ENCODE assay signal across 8 cellular contexts in the genomic region with DNA sequence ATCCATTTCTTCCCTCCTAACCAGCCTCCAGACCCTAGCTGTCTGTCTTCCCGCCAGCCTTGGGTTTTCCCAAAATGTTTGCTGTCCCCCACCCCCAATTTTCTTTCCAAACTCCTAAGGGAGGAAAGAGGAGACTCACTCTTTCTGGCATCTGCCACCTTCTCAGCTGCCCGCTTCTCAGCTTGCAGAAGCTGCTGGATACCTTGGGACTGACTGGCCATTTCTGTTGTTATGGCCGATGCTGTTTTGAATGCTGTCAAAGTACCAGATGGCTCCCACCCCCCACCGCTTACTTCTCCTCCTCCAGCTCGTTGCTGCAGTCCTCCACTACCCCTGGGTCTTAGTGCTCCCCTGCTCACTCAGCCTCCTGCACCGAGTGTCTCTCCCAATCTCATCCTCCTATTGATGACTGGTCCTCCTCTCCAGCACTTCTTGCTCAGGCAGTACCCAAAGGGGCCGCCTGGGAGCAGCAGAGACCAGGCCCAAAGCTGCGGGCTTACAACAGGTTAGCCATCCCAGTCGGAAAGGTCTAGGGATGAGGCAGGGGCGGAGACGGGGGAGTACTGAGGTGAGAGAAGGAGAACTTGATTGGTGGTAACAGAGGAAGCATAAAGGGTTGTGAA. TPM values are rescaled to one million over a fixed set of nuclear protein-coding genes. Genes with fewer than 3 reads are reported as not detected.
A peak's percentile ranks its signal among the peaks of the same experiment; 100 is the strongest.
DNase-seq lines count a peak whose midpoint lies in the region; ATAC-seq and TF ChIP-seq lines count a peak whose summit lies in the region.

A gene (minus strand): TSS at position 270 of the 623 bp plus-strand sequence. CDS start 49 bp downstream, at position 221.

- peak; percentile 96 for DNase-seq in A673 (ENCODE audit: low spot score)
- peak; percentile 99 for DNase-seq in NCI-H748 (lab: John Stamatoyannopoulos, UW; ENCODE audit: unreplicated experiment)
- peak; percentile 81 to 82 for DNase-seq in activated CD4-positive, alpha-beta T cell treated with anti-CD3 and anti-CD28 coated beads, Interleukin-2, amount 50 U/mL, for 4 hours
- peak; percentile 94 for DNase-seq in dermis blood vessel endothelial cell
- DNase-seq in stimulated activated CD4-positive, alpha-beta T cell treated with anti-CD3 and anti-CD28 coated beads, Interleukin-4, amount 100 ng/mL, for 24 hours: peak; percentile 91

- 10% methylated on average over 11 of the region's 11 CpGs for WGBS in liver

- no TSS peak for BruUV-seq in A673 (replicated peaks; lab: Mats Ljungman, UMichigan)

- CTCF ChIA-PET in A673 (lab: Charles Lee): interaction anchor here (0.6 to 3.9 kb wide), 4 partner anchors 17 to 550 kb away, joined by 3 to 31 read pairs (median 8); a partner anchor contains a TSS

- peak; percentile 99 to 100 for TF ChIP-seq RAD21 in liver (IDR thresholded peaks at IDR 0.05)

- H3K36me3 ChIP-seq in A673 (ENCODE audit: insufficient read depth, low read length, poor library complexity, severe bottlenecking): peaks cover 4% of the 10 kb centered on the region
- H3K36me3 ChIP-seq in liver (ENCODE audit: control insufficient read depth in 4 of 4, insufficient read depth in 3 of 4, low read depth in 1 of 4, low read length in 3 of 4): peaks cover 0 to 13% (median 10%) of the 10 kb centered on the region in 4 donors

- H3K4me1 ChIP-seq in A673 (ENCODE audit: insufficient read depth, low read length, poor library complexity, severe bottlenecking) (peaks cover 11% of the 10 kb centered on the region), liver (ENCODE audit: control insufficient read depth in 4 of 4, insufficient read depth in 4 of 4, low read length in 3 of 4) (peaks cover 5 to 25% (median 17%) of the 10 kb centered on the region in 4 donors)

- H3K9me3 ChIP-seq in A673 (ENCODE audit: low read depth, low read length, poor library complexity, severe bottlenecking) (no peaks in the 10 kb centered on the region), liver (ENCODE audit: control insufficient read depth in 4 of 4, low read length in 3 of 4) (no peaks in the 10 kb centered on the region)

- peak; percentile 99 for TF ChIP-seq CTCF in A673 (conservative IDR thresholded peaks at IDR 0.05; ENCODE audit: low read depth, low read length)
- peak; percentile 98 for TF ChIP-seq CTCF in liver (IDR thresholded peaks at IDR 0.05; ENCODE audit: low read depth, low read length, missing input control)

- H3K27me3 ChIP-seq in A673 (replicated peaks; ENCODE audit: insufficient read depth, low read depth, low read length, poor library complexity): no peaks in the 10 kb centered on the region
- no peaks in the 10 kb centered on the region for H3K27me3 ChIP-seq in liver (ENCODE audit: control insufficient read depth in 4 of 4, insufficient read depth in 4 of 4, low read length in 3 of 4)

- peak within 1 kb of the TSS; percentile 51 to 97 for H3K9ac ChIP-seq in liver (ENCODE audit: low read depth in 1 of 2, low read length in 2 of 2)

- POLR2A ChIA-PET in A673 (lab: Charles Lee; ENCODE audit: low non-redundant PET): interaction anchor here (0.5 kb wide), 1 partner anchor 135 kb away, joined by 3 read pairs; no protein-coding TSS in a partner anchor

- ATAC-seq in GM18520 (IDR thresholded peaks at IDR 0.05; ENCODE audit: unreplicated experiment) (peak; percentile 47), HG03571 (IDR thresholded peaks at IDR 0.05; ENCODE audit: unreplicated experiment) (peak; percentile 46)

- peak within 1 kb of the TSS; percentile 47 for H3K4me3 ChIP-seq in A673 (ENCODE audit: low read depth, low read length, poor library complexity, severe bottlenecking)
- peak within 1 kb of the TSS; percentile 15 to 78 (median 56) for H3K4me3 ChIP-seq in liver (ENCODE audit: low read depth in 1 of 3, low read length in 3 of 3)

- H3K27ac ChIP-seq in A673 (ENCODE audit: low read depth, low read length, poor library complexity, severe bottlenecking) (peak within 1 kb of the TSS; percentile 71), liver (ENCODE audit: low read depth in 1 of 2, low read length in 2 of 2) (peak within 1 kb of the TSS; percentile 52 to 84)

- intact Hi-C loops in A673 (cut with micrococcal nuclease; ENCODE audit: unreplicated experiment): loop anchor here (1.0 to 10.0 kb wide), 4 partner anchors 52 to 348 kb away; a partner anchor contains a TSS

TF ChIP-seq in liver, 16 proteins besides CTCF, POLR2A, EP300 and RAD21:
- TF ChIP-seq, protein P1, sequence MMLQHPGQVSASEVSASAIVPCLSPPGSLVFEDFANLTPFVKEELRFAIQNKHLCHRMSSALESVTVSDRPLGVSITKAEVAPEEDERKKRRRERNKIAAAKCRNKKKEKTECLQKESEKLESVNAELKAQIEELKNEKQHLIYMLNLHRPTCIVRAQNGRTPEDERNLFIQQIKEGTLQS (IDR thresholded peaks at IDR 0.05): no peak
- TF ChIP-seq HNF4A (conservative IDR thresholded peaks at IDR 0.05): peak in 1 of 2 donors; percentile 14
- TF ChIP-seq TAF1 (conservative IDR thresholded peaks at IDR 0.05): no peak
- TF ChIP-seq RXRA (IDR thresholded peaks at IDR 0.05): peak in 1 of 2 donors; percentile 48
- no peak for TF ChIP-seq GABPA (IDR thresholded peaks at IDR 0.05 in 1 of 2, conservative IDR thresholded peaks at IDR 0.05 in 1 of 2)
- no peak for TF ChIP-seq HNF4G (IDR thresholded peaks at IDR 0.05)
- TF ChIP-seq JUND (IDR thresholded peaks at IDR 0.05): no peak
- TF ChIP-seq, protein P2, sequence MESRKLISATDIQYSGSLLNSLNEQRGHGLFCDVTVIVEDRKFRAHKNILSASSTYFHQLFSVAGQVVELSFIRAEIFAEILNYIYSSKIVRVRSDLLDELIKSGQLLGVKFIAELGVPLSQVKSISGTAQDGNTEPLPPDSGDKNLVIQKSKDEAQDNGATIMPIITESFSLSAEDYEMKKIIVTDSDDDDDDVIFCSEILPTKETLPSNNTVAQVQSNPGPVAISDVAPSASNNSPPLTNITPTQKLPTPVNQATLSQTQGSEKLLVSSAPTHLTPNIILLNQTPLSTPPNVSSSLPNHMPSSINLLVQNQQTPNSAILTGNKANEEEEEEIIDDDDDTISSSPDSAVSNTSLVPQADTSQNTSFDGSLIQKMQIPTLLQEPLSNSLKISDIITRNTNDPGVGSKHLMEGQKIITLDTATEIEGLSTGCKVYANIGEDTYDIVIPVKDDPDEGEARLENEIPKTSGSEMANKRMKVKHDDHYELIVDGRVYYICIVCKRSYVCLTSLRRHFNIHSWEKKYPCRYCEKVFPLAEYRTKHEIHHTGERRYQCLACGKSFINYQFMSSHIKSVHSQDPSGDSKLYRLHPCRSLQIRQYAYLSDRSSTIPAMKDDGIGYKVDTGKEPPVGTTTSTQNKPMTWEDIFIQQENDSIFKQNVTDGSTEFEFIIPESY (IDR thresholded peaks at IDR 0.05): no peak
- TF ChIP-seq, protein P3, sequence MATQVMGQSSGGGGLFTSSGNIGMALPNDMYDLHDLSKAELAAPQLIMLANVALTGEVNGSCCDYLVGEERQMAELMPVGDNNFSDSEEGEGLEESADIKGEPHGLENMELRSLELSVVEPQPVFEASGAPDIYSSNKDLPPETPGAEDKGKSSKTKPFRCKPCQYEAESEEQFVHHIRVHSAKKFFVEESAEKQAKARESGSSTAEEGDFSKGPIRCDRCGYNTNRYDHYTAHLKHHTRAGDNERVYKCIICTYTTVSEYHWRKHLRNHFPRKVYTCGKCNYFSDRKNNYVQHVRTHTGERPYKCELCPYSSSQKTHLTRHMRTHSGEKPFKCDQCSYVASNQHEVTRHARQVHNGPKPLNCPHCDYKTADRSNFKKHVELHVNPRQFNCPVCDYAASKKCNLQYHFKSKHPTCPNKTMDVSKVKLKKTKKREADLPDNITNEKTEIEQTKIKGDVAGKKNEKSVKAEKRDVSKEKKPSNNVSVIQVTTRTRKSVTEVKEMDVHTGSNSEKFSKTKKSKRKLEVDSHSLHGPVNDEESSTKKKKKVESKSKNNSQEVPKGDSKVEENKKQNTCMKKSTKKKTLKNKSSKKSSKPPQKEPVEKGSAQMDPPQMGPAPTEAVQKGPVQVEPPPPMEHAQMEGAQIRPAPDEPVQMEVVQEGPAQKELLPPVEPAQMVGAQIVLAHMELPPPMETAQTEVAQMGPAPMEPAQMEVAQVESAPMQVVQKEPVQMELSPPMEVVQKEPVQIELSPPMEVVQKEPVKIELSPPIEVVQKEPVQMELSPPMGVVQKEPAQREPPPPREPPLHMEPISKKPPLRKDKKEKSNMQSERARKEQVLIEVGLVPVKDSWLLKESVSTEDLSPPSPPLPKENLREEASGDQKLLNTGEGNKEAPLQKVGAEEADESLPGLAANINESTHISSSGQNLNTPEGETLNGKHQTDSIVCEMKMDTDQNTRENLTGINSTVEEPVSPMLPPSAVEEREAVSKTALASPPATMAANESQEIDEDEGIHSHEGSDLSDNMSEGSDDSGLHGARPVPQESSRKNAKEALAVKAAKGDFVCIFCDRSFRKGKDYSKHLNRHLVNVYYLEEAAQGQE (IDR thresholded peaks at IDR 0.05): no peak
- TF ChIP-seq, protein P4, sequence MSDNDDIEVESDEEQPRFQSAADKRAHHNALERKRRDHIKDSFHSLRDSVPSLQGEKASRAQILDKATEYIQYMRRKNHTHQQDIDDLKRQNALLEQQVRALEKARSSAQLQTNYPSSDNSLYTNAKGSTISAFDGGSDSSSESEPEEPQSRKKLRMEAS (IDR thresholded peaks at IDR 0.05): no peak
- TF ChIP-seq YY1 (IDR thresholded peaks at IDR 0.05): no peak
- no peak for TF ChIP-seq FOXA2 (IDR thresholded peaks at IDR 0.05)
- peak; percentile 16 for TF ChIP-seq NR2F2 (IDR thresholded peaks at IDR 0.05)
- no peak for TF ChIP-seq EGR1 (IDR thresholded peaks at IDR 0.05; ENCODE audit: low read depth in 2 of 2)

RNA-seq across cellular contexts. Expression of the gene that starts here (rescaled TPM):
- total RNA-seq in A673 (2021): 2.5 and 3.1 TPM in 2 replicates
- total RNA-seq in dermis blood vessel endothelial cell: 0.19 and 0.51 TPM in 2 replicates
- under 1 TPM; 0.14 to 0.17 TPM for total RNA-seq in liver
- polyA plus RNA-seq in liver: under 1 TPM; 0.35 to 0.36 TPM

Comparison
In these comparisons a context has a peak if more than half of its experiments do, and no peak if none do; other contexts are left out.
1. Peak in every context shown above with its lines: DNase-seq, ATAC-seq, H3K4me3 ChIP-seq and H3K27ac ChIP-seq.
2. Peak in DNase-seq in dermis blood vessel endothelial cell; RNA of the gene not detected or under 1 TPM.